Comparison of ENCODE assay signal across 1 cellular context in the genomic region with DNA sequence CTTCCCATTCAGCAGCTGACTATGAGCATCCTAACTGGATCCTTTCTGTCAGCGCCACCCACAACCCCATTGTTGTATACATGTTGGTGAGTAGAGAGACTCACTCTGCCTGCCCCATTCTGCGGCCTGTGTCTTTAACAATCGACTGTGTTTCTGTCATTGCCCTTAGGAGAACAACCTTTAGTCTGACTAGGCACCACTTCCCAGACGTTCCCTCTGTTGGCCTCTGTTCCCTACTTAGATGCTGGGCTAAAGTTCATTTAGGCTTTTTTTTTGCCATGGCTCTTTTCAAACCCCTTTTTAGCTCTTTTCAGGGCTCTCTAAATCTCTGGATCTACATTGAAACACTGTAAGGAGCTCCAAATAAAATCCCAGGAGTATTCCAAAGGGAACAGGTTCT.
TF ChIP-seq lines count a peak whose summit lies in the region.

No MANE protein-coding gene starts in this region.

TF ChIP-seq in liver, 16 proteins besides CTCF, POLR2A, EP300 and RAD21 (continued from another document):
- TF ChIP-seq, protein P1, sequence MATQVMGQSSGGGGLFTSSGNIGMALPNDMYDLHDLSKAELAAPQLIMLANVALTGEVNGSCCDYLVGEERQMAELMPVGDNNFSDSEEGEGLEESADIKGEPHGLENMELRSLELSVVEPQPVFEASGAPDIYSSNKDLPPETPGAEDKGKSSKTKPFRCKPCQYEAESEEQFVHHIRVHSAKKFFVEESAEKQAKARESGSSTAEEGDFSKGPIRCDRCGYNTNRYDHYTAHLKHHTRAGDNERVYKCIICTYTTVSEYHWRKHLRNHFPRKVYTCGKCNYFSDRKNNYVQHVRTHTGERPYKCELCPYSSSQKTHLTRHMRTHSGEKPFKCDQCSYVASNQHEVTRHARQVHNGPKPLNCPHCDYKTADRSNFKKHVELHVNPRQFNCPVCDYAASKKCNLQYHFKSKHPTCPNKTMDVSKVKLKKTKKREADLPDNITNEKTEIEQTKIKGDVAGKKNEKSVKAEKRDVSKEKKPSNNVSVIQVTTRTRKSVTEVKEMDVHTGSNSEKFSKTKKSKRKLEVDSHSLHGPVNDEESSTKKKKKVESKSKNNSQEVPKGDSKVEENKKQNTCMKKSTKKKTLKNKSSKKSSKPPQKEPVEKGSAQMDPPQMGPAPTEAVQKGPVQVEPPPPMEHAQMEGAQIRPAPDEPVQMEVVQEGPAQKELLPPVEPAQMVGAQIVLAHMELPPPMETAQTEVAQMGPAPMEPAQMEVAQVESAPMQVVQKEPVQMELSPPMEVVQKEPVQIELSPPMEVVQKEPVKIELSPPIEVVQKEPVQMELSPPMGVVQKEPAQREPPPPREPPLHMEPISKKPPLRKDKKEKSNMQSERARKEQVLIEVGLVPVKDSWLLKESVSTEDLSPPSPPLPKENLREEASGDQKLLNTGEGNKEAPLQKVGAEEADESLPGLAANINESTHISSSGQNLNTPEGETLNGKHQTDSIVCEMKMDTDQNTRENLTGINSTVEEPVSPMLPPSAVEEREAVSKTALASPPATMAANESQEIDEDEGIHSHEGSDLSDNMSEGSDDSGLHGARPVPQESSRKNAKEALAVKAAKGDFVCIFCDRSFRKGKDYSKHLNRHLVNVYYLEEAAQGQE (IDR thresholded peaks at IDR 0.05) = peak; percentile 22
- TF ChIP-seq, protein P2, sequence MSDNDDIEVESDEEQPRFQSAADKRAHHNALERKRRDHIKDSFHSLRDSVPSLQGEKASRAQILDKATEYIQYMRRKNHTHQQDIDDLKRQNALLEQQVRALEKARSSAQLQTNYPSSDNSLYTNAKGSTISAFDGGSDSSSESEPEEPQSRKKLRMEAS (IDR thresholded peaks at IDR 0.05) = peak; percentile 65
- TF ChIP-seq NR2F2 (IDR thresholded peaks at IDR 0.05) = peak; percentile 10
- peak; percentile 65 for TF ChIP-seq HNF4G (IDR thresholded peaks at IDR 0.05)
- peak; percentile 46 to 68 for TF ChIP-seq JUND (IDR thresholded peaks at IDR 0.05)
- peak; percentile 91 to 94 for TF ChIP-seq RXRA (IDR thresholded peaks at IDR 0.05)
- TF ChIP-seq SP1 (IDR thresholded peaks at IDR 0.05) = peak; percentile 92
- TF ChIP-seq YY1 (IDR thresholded peaks at IDR 0.05) = peak; percentile 67
